In genomic region chr15:70065006-70065722, GRCh38 we compare ENCODE assay signal across 2 cellular contexts.
TF ChIP-seq lines count a peak whose summit lies in the region.

No MANE protein-coding gene starts in this region.

TF ChIP-seq in liver, 16 proteins besides CTCF, POLR2A, EP300 and RAD21 (continued from another document):
- TF ChIP-seq GABPA (IDR thresholded peaks at IDR 0.05 in 1 of 2, conservative IDR thresholded peaks at IDR 0.05 in 1 of 2) (no peak), SP1 (IDR thresholded peaks at IDR 0.05) (peak; percentile 69), RXRA (IDR thresholded peaks at IDR 0.05) (peak; percentile 78 to 89), REST (IDR thresholded peaks at IDR 0.05) (peak; percentile 41), HNF4A (conservative IDR thresholded peaks at IDR 0.05) (peak; percentile 91 to 94), YY1 (IDR thresholded peaks at IDR 0.05) (no peak), TAF1 (conservative IDR thresholded peaks at IDR 0.05) (no peak), FOXA1 (IDR thresholded peaks at IDR 0.05) (peak; percentile 79), HNF4G (IDR thresholded peaks at IDR 0.05) (peak; percentile 84), JUND (IDR thresholded peaks at IDR 0.05) (peak in 1 of 2 donors; percentile 74)
- TF ChIP-seq, protein P1, sequence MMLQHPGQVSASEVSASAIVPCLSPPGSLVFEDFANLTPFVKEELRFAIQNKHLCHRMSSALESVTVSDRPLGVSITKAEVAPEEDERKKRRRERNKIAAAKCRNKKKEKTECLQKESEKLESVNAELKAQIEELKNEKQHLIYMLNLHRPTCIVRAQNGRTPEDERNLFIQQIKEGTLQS (IDR thresholded peaks at IDR 0.05), result no peak
- TF ChIP-seq, protein P2, sequence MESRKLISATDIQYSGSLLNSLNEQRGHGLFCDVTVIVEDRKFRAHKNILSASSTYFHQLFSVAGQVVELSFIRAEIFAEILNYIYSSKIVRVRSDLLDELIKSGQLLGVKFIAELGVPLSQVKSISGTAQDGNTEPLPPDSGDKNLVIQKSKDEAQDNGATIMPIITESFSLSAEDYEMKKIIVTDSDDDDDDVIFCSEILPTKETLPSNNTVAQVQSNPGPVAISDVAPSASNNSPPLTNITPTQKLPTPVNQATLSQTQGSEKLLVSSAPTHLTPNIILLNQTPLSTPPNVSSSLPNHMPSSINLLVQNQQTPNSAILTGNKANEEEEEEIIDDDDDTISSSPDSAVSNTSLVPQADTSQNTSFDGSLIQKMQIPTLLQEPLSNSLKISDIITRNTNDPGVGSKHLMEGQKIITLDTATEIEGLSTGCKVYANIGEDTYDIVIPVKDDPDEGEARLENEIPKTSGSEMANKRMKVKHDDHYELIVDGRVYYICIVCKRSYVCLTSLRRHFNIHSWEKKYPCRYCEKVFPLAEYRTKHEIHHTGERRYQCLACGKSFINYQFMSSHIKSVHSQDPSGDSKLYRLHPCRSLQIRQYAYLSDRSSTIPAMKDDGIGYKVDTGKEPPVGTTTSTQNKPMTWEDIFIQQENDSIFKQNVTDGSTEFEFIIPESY (IDR thresholded peaks at IDR 0.05), result no peak

TF ChIP-seq in HepG2, 621 proteins besides CTCF, POLR2A, EP300 and RAD21:
- TF ChIP-seq, protein P3, sequence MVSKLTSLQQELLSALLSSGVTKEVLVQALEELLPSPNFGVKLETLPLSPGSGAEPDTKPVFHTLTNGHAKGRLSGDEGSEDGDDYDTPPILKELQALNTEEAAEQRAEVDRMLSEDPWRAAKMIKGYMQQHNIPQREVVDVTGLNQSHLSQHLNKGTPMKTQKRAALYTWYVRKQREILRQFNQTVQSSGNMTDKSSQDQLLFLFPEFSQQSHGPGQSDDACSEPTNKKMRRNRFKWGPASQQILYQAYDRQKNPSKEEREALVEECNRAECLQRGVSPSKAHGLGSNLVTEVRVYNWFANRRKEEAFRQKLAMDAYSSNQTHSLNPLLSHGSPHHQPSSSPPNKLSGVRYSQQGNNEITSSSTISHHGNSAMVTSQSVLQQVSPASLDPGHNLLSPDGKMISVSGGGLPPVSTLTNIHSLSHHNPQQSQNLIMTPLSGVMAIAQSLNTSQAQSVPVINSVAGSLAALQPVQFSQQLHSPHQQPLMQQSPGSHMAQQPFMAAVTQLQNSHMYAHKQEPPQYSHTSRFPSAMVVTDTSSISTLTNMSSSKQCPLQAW (CRISPR knock-in tag; IDR thresholded peaks at IDR 0.05), result no peak
- TF ChIP-seq ZNF205 (CRISPR knock-in tag; IDR thresholded peaks at IDR 0.05), result no peak
- TF ChIP-seq ZFAT (CRISPR knock-in tag; conservative IDR thresholded peaks at IDR 0.05), result no peak
- no peak for TF ChIP-seq SIX1 (CRISPR knock-in tag; IDR thresholded peaks at IDR 0.05; ENCODE audit: borderline replicate concordance)
- TF ChIP-seq ZMAT5 (CRISPR knock-in tag; IDR thresholded peaks at IDR 0.05; ENCODE audit: borderline replicate concordance, low read depth), result no peak
- TF ChIP-seq ZHX2 (IDR thresholded peaks at IDR 0.05; ENCODE audit: low read depth), result no peak
- no peak for TF ChIP-seq ZHX2 (CRISPR knock-in tag; IDR thresholded peaks at IDR 0.05; ENCODE audit: borderline replicate concordance)
- no peak for TF ChIP-seq ZNF251 (CRISPR knock-in tag; IDR thresholded peaks at IDR 0.05)
- no peak for TF ChIP-seq SIX4 (CRISPR knock-in tag; IDR thresholded peaks at IDR 0.05)
- TF ChIP-seq, protein P4, sequence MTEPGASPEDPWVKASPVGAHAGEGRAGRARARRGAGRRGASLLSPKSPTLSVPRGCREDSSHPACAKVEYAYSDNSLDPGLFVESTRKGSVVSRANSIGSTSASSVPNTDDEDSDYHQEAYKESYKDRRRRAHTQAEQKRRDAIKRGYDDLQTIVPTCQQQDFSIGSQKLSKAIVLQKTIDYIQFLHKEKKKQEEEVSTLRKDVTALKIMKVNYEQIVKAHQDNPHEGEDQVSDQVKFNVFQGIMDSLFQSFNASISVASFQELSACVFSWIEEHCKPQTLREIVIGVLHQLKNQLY (CRISPR knock-in tag; IDR thresholded peaks at IDR 0.05), result no peak
- TF ChIP-seq FOXM1 (CRISPR knock-in tag; IDR thresholded peaks at IDR 0.05), result no peak
- no peak for TF ChIP-seq RFXANK (CRISPR knock-in tag; IDR thresholded peaks at IDR 0.05)
- TF ChIP-seq ZFYVE20 (CRISPR knock-in tag; IDR thresholded peaks at IDR 0.05; ENCODE audit: borderline replicate concordance, low read depth), result no peak
- TF ChIP-seq, protein P5, sequence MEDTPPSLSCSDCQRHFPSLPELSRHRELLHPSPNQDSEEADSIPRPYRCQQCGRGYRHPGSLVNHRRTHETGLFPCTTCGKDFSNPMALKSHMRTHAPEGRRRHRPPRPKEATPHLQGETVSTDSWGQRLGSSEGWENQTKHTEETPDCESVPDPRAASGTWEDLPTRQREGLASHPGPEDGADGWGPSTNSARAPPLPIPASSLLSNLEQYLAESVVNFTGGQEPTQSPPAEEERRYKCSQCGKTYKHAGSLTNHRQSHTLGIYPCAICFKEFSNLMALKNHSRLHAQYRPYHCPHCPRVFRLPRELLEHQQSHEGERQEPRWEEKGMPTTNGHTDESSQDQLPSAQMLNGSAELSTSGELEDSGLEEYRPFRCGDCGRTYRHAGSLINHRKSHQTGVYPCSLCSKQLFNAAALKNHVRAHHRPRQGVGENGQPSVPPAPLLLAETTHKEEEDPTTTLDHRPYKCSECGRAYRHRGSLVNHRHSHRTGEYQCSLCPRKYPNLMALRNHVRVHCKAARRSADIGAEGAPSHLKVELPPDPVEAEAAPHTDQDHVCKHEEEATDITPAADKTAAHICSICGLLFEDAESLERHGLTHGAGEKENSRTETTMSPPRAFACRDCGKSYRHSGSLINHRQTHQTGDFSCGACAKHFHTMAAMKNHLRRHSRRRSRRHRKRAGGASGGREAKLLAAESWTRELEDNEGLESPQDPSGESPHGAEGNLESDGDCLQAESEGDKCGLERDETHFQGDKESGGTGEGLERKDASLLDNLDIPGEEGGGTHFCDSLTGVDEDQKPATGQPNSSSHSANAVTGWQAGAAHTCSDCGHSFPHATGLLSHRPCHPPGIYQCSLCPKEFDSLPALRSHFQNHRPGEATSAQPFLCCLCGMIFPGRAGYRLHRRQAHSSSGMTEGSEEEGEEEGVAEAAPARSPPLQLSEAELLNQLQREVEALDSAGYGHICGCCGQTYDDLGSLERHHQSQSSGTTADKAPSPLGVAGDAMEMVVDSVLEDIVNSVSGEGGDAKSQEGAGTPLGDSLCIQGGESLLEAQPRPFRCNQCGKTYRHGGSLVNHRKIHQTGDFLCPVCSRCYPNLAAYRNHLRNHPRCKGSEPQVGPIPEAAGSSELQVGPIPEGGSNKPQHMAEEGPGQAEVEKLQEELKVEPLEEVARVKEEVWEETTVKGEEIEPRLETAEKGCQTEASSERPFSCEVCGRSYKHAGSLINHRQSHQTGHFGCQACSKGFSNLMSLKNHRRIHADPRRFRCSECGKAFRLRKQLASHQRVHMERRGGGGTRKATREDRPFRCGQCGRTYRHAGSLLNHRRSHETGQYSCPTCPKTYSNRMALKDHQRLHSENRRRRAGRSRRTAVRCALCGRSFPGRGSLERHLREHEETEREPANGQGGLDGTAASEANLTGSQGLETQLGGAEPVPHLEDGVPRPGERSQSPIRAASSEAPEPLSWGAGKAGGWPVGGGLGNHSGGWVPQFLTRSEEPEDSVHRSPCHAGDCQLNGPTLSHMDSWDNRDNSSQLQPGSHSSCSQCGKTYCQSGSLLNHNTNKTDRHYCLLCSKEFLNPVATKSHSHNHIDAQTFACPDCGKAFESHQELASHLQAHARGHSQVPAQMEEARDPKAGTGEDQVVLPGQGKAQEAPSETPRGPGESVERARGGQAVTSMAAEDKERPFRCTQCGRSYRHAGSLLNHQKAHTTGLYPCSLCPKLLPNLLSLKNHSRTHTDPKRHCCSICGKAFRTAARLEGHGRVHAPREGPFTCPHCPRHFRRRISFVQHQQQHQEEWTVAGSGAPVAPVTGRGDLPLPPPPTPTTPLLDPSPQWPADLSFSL (CRISPR knock-in tag; IDR thresholded peaks at IDR 0.05), result no peak
- no peak for TF ChIP-seq ZNF563 (CRISPR knock-in tag; IDR thresholded peaks at IDR 0.05)
- no peak for TF ChIP-seq NFE2L2 (IDR thresholded peaks at IDR 0.05; ENCODE audit: low read length)
- no peak for TF ChIP-seq ZNF781 (CRISPR knock-in tag; IDR thresholded peaks at IDR 0.05; ENCODE audit: borderline replicate concordance, not compliant biosample characterization)
- no peak for TF ChIP-seq PAWR (CRISPR knock-in tag; IDR thresholded peaks at IDR 0.05; ENCODE audit: borderline replicate concordance)
TF ChIP-seq in HepG2: peak in this region for 0.
